ENCODE assay signal across 9 cellular contexts in the genomic region with DNA sequence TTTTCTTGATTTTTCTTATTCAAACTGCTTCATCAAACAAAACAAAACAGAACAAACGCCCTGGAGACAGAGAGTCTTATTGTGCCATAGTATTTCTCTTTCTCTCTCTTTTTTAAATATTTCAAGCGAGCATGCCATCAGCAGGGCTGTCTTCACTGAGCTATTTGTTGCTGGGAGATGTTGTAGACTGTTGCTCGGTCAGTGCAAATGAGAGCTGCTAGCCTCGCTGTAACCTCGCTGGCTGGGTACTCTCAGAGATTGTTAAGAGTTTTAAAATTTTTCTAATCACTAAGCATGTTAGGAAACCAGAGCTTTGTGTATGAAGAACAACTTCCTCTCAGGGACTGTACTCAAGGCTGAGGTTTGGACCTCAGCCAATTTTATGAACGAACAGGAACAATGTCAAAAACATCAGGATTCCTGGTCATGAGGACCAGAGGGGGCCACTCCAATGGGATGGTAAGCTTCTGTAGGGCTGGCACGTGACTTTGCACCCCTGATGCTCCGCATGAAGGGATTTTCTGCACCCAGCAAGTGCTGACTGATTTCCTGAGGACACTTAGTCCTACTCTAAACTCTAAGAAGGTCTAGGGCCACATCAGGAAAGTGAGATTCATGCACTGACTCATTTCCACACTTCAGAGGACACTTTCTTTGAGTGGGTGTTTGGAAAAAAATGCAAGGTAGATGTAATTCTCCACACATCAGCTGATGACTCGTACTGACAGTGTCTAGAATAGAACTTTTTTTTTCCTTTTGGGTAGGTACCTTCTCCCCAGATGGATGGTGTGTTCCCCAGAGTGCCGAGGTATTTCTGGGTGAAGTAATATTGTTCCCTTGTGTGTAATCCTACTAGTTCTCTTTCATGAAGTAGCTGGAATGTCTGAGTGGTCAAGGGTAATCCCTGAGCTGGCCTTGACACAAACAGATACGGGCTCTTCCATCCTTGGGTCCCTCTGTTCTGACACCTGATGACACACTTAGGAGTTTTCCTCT. TPM values are rescaled to one million over a fixed set of nuclear protein-coding genes. Genes with fewer than 3 reads are reported as not detected.
DNase-seq lines count a peak whose midpoint lies in the region; ATAC-seq, FAIRE-seq and TF ChIP-seq lines count a peak whose summit lies in the region.
"Had no signal": no experiment of that assay in that cellular context is flagged by ENCODE, and none has a peak within 500 bp of the region (broad histone marks: within the 10 kb centered on the region; RNA-seq: fewer than 3 reads in every experiment).

No MANE protein-coding gene starts in this region.

- H3K9me2 ChIP-seq in HCT116 (ENCODE audit: insufficient read depth): no peaks in the 10 kb centered on the region

- H2AFZ ChIP-seq in HCT116 (ENCODE audit: low read depth, low read length, poor library complexity, severe bottlenecking): peak overlapping the region; percentile 10

- 44 to 47% (median 45%) methylated on average over 11 of the region's 11 CpGs for WGBS in heart left ventricle, 4 donors

- DNase-seq in GM12891 (ENCODE audit: insufficient read length, low spot score): no peak
- peak; percentile 56 for DNase-seq in HCT116 (ENCODE audit: low read depth, low spot score)
- DNase-seq in NCI-H128 (lab: John Stamatoyannopoulos, UW; ENCODE audit: unreplicated experiment): peak; percentile 11
- peak; percentile 71 to 76 for DNase-seq in activated T-cell treated with anti-CD3 and anti-CD28 coated beads, Interleukin-2, amount 50 U/mL, for 48 hours
- DNase-seq in heart left ventricle: peak in 3 of 5 donors; percentile 41 to 45 (median 45)
- DNase-seq in stimulated activated CD4-positive, alpha-beta T cell treated with anti-CD3 and anti-CD28 coated beads, Interleukin-1b, Interleukin-23, amount 100 ng/mL, for 4 hours (ENCODE audit: low read depth in 2 of 2): peak; percentile 29 to 34
- DNase-seq in NCI-H748 treated with DMSO at 0.1 percent for 48 hours (lab: John Stamatoyannopoulos, UW): no peak
- no peak for DNase-seq in NCI-H1092 treated with DMSO at 0.1 percent for 48 hours (lab: John Stamatoyannopoulos, UW)

- H3K27me3 ChIP-seq in HCT116 (ENCODE audit: insufficient read depth, low read length) (no peaks in the 10 kb centered on the region), heart left ventricle (no peaks in the 10 kb centered on the region)

- H3K4me2 ChIP-seq in HCT116 (ENCODE audit: low read length): peak overlapping the region; percentile 55

- H3K4me1 ChIP-seq in HCT116 (ENCODE audit: control insufficient read depth in 1 of 2, insufficient read depth in 2 of 2, low read length in 2 of 2) (peaks cover 4 to 11% of the 10 kb centered on the region in 2 experiments; a peak in 3 of 4 replicates), heart left ventricle (peaks cover 0 to 26% (median 7%) of the 10 kb centered on the region in 12 donors)

- no TSS peak for BruUV-seq in HCT116 (replicated peaks; lab: Mats Ljungman, UMichigan)

- CTCF ChIA-PET in HCT116 (lab: Charles Lee): interaction anchor here (1.5 kb wide), 1 partner anchor 158 kb away, joined by 4 read pairs; no protein-coding TSS in a partner anchor

- RAD21 ChIA-PET in HCT116 (lab: Charles Lee; ENCODE audit: low non-redundant PET in 1 of 2, low total read pairs in 2 of 2, uncharacterized antibody in 2 of 2, unreplicated experiment in 2 of 2): no interaction called here

- H3K36me3 ChIP-seq in HCT116 (ENCODE audit: control insufficient read depth in 1 of 2, insufficient read depth in 2 of 2, low read length in 2 of 2) (no peaks in the 10 kb centered on the region), heart left ventricle (no peaks in the 10 kb centered on the region)

- H3K4me3 ChIP-seq in HCT116 (replicated peaks in 1 of 2; ENCODE audit: low read depth in 1 of 2, low read length in 2 of 2) (0 out of 4 replicates have a peak overlapping the region, but pooled peaks of 1 of the 2 experiments have one; percentile 5), heart left ventricle (peak overlapping the region in 4 of 12 donors; percentile 15 to 25 (median 18))

- no peaks in the 10 kb centered on the region for H3K79me2 ChIP-seq in HCT116 (ENCODE audit: insufficient read depth, low read length)

- intact Hi-C loops in HCT116 (cut with micrococcal nuclease): no loop called here
- intact Hi-C loops in heart left ventricle (cut with DNase I): loop anchor here in 2 of 10 donors (5.0 kb wide), 2 partner anchors 44 to 59 kb away; partner anchors contain the start of gene IL1R1 (in 1 of the 2)

- peak; percentile 69 for FAIRE-seq in GM12891 (lab: Jason Lieb, UNC)

- no peak for TF ChIP-seq RAD21 in HCT116 (IDR thresholded peaks at IDR 0.05; ENCODE audit: low read depth)

- POLR2A ChIA-PET in HCT116 (lab: Charles Lee): no interaction called here

- H4K20me1 ChIP-seq in HCT116 (ENCODE audit: insufficient read depth): no peaks in the 10 kb centered on the region

- H3K9ac ChIP-seq in HCT116 (ENCODE audit: low read length): no peak overlapping the region

- H3K9me3 ChIP-seq in HCT116 (ENCODE audit: control insufficient read depth in 1 of 2, insufficient read depth in 1 of 2, low read depth in 1 of 2, low read length in 2 of 2) (no peaks in the 10 kb centered on the region), heart left ventricle (no peaks in the 10 kb centered on the region)

- H3K27ac ChIP-seq in HCT116 (ENCODE audit: low read depth, low read length): no peak overlapping the region
- H3K27ac ChIP-seq in heart left ventricle: peak overlapping the region in 10 of 12 donors; percentile 22 to 80 (median 60)
- H3K27ac ChIP-seq: VCaP had no signal

- TF ChIP-seq CTCF in HCT116 (IDR thresholded peaks at IDR 0.05 in 2 of 3, conservative IDR thresholded peaks at IDR 0.05 in 1 of 3; ENCODE audit: borderline replicate concordance in 1 of 3, insufficient read depth in 1 of 3, low read depth in 2 of 3, low read length in 2 of 3) (no peak), heart left ventricle (IDR thresholded peaks at IDR 0.05) (no peak)

- TF ChIP-seq POLR2A in GM12891 (IDR thresholded peaks at IDR 0.05; ENCODE audit: low read depth, low read length): no peak
- TF ChIP-seq POLR2A in HCT116 (IDR thresholded peaks at IDR 0.05; ENCODE audit: borderline replicate concordance, extremely low read depth, insufficient read depth, insufficient read length): no peak
- no peak for TF ChIP-seq POLR2A in heart left ventricle (IDR thresholded peaks at IDR 0.05)

- peak; percentile 34; the same call in 1 of the 2 replicates for ATAC-seq in HCT116
- peak; percentile 87 to 93 (median 91) for ATAC-seq in heart left ventricle

TF ChIP-seq in GM12891, 5 proteins besides CTCF, POLR2A, EP300 and RAD21:
- TF ChIP-seq PAX5 (IDR thresholded peaks at IDR 0.05; ENCODE audit: insufficient read depth, low read length, severe bottlenecking): peak; percentile 29
- TF ChIP-seq SPI1 (IDR thresholded peaks at IDR 0.05; ENCODE audit: low read depth, low read length): peak; percentile 12; the same call in 1 of the 2 replicates
- no peak for TF ChIP-seq POLR2AphosphoS5 (IDR thresholded peaks at IDR 0.05; ENCODE audit: low read depth, low read length)
- TF ChIP-seq POU2F2 (IDR thresholded peaks at IDR 0.05; ENCODE audit: low read depth, low read length): peak; percentile 78
- no peak for TF ChIP-seq TAF1 (IDR thresholded peaks at IDR 0.05; ENCODE audit: low read depth, low read length)

TF ChIP-seq in HCT116, 20 proteins besides CTCF, POLR2A, EP300 and RAD21 (continues in another document):
- TF ChIP-seq, protein P1, sequence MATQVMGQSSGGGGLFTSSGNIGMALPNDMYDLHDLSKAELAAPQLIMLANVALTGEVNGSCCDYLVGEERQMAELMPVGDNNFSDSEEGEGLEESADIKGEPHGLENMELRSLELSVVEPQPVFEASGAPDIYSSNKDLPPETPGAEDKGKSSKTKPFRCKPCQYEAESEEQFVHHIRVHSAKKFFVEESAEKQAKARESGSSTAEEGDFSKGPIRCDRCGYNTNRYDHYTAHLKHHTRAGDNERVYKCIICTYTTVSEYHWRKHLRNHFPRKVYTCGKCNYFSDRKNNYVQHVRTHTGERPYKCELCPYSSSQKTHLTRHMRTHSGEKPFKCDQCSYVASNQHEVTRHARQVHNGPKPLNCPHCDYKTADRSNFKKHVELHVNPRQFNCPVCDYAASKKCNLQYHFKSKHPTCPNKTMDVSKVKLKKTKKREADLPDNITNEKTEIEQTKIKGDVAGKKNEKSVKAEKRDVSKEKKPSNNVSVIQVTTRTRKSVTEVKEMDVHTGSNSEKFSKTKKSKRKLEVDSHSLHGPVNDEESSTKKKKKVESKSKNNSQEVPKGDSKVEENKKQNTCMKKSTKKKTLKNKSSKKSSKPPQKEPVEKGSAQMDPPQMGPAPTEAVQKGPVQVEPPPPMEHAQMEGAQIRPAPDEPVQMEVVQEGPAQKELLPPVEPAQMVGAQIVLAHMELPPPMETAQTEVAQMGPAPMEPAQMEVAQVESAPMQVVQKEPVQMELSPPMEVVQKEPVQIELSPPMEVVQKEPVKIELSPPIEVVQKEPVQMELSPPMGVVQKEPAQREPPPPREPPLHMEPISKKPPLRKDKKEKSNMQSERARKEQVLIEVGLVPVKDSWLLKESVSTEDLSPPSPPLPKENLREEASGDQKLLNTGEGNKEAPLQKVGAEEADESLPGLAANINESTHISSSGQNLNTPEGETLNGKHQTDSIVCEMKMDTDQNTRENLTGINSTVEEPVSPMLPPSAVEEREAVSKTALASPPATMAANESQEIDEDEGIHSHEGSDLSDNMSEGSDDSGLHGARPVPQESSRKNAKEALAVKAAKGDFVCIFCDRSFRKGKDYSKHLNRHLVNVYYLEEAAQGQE (IDR thresholded peaks at IDR 0.05; ENCODE audit: low read depth): no peak
- no peak for TF ChIP-seq ELF1 (IDR thresholded peaks at IDR 0.05; ENCODE audit: borderline replicate concordance, low read depth)
- peak; percentile 59 for TF ChIP-seq JUND (IDR thresholded peaks at IDR 0.05)
- TF ChIP-seq SIN3A (IDR thresholded peaks at IDR 0.05; ENCODE audit: low read depth): no peak
- TF ChIP-seq ZNF274 (IDR thresholded peaks at IDR 0.05; ENCODE audit: low read depth, low read length): no peak
- no peak for TF ChIP-seq EZH2 (IDR thresholded peaks at IDR 0.05)
- TF ChIP-seq, protein P2, sequence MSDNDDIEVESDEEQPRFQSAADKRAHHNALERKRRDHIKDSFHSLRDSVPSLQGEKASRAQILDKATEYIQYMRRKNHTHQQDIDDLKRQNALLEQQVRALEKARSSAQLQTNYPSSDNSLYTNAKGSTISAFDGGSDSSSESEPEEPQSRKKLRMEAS (IDR thresholded peaks at IDR 0.05): no peak

RNA-seq across cellular contexts. Expression of gene IL1R1, which starts 59.7 kb away (rescaled TPM):
- 0.35 TPM for polyA plus RNA-seq in GM12891 (2012; ENCODE audit: low read depth, missing spikeins)
- total RNA-seq in HCT116 (2021; ENCODE audit: unreplicated experiment) (5.3 TPM), heart left ventricle (10 to 100 TPM; 10.9 to 49.0 (median 19.6) TPM)
- 2.1 and 2.8 TPM in 2 replicates for polyA plus RNA-seq in HCT116 (2012)
- 10 to 100 TPM; 12.8 to 25.7 TPM for polyA plus RNA-seq in heart left ventricle

Comparison
In these comparisons a context has a peak if more than half of its experiments do, and no peak if none do; other contexts are left out.
1. DNase-seq: peak in HCT116 (single experiment), NCI-H128 (single experiment), activated T-cell treated with anti-CD3 and anti-CD28 coated beads, Interleukin-2, amount 50 U/mL, for 48 hours (2 of 2), heart left ventricle (3 of 5) and stimulated activated CD4-positive, alpha-beta T cell treated with anti-CD3 and anti-CD28 coated beads, Interleukin-1b, Interleukin-23, amount 100 ng/mL, for 4 hours (2 of 2); none in GM12891 (single experiment), NCI-H748 treated with DMSO at 0.1 percent for 48 hours (single experiment) and NCI-H1092 treated with DMSO at 0.1 percent for 48 hours (single experiment).